In the genomic region with DNA sequence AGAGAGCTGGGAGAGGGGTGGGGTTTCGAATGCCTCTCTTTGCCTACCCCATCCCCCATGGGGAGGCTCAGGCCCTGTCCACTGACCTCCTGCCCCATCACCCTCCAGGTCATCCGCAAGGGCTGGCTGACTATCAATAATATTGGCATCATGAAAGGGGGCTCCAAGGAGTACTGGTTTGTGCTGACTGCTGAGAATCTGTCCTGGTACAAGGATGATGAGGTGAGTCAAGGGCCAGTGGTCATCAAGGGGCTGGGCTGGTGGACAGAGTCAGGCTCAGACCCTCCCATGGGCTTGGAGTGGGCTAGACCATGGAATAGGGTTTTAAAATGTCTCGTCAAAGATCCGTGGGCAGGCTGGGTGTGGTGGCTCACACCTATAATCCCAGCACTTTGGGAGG, we compare ENCODE assay signal across 15 cellular contexts.
"Had no signal": no experiment of that assay in that cellular context is flagged by ENCODE, and none has a peak within 500 bp of the region (broad histone marks: within the 10 kb centered on the region; RNA-seq: fewer than 3 reads in every experiment).

No MANE protein-coding gene starts in this region.

- H3K36me3 ChIP-seq: SJSA1 had no signal

- H3K9me3 ChIP-seq: psoas muscle, testis had no signal

- ATAC-seq: activated CD8-positive, alpha-beta T cell treated with anti-CD3 and anti-CD28 coated beads for 36 hours; activated T-cell treated with anti-CD3 and anti-CD28 coated beads, Interleukin-2, amount 50 U/mL, for 4 hours; esophagus mucosa; naive thymus-derived CD8-positive, alpha-beta T cell; stimulated activated naive B cell treated with anti-CD40 and anti-IgM and Interleukin-4, amounts not matched to agents 10 μg/mL and 1 μg/mL and 100 μg/mL, for 72 hours had no signal

- DNase-seq: activated B cell treated with CpG ODN at 0.5 μM for 24 hours; activated CD4-positive, alpha-beta T cell treated with anti-CD3 and anti-CD28 coated beads for 48 hours; activated CD8-positive, alpha-beta T cell treated with anti-CD3 and anti-CD28 coated beads for 36 hours; activated effector memory CD4-positive, alpha-beta T cell treated with Interleukin-2 at 50 U/mL for 16 hours; activated naive CD4-positive, alpha-beta T cell treated with anti-CD3 and anti-CD28 coated beads, Interleukin-2, amount 50 U/mL, for 16 hours; activated T-cell treated with anti-CD3 and anti-CD28 coated beads, Interleukin-2, amount 50 U/mL, for 4 hours; caudate nucleus; naive thymus-derived CD8-positive, alpha-beta T cell; occipital lobe; stimulated activated naive B cell treated with anti-CD40 and anti-IgM and Interleukin-4, amounts not matched to agents 10 μg/mL and 1 μg/mL and 100 μg/mL, for 72 hours; SW 1271; testis had no signal

- H3K27ac ChIP-seq: psoas muscle, SJSA1, testis had no signal

- H3K4me3 ChIP-seq: psoas muscle, SJSA1, testis had no signal

- H3K27me3 ChIP-seq: SJSA1, testis had no signal

- H3K4me1 ChIP-seq: psoas muscle had no signal
